ENCODE assay signal across 21 cellular contexts in genomic region chr14:24881496-24881895, GRCh38.
DNase-seq lines count a peak whose midpoint lies in the region; ATAC-seq, FAIRE-seq and TF ChIP-seq lines count a peak whose summit lies in the region.
"Had no signal": no experiment of that assay in that cellular context is flagged by ENCODE, and none has a peak within 500 bp of the region (broad histone marks: within the 10 kb centered on the region; RNA-seq: fewer than 3 reads in every experiment).

No MANE protein-coding gene starts in this region.

- H3K4me3 ChIP-seq in dorsolateral prefrontal cortex = no peak overlapping the region
- no peak overlapping the region for H3K4me3 ChIP-seq in right atrium auricular region
- no peak overlapping the region for H3K4me3 ChIP-seq in pancreas
- H3K4me3 ChIP-seq in left lung = no peak overlapping the region
- H3K4me3 ChIP-seq: PC-9, SJCRH30 had no signal

- DNase-seq in EH (ENCODE audit: low read depth) (peak; percentile 21), dorsolateral prefrontal cortex (no peak), right atrium auricular region (ENCODE audit: low spot score) (no peak), pancreas (no peak), DMS 273 treated with DMSO at 0.1 percent for 48 hours (lab: John Stamatoyannopoulos, UW) (no peak), left lung (no peak)
- DNase-seq in activated CD8-positive, alpha-beta memory T cell treated with anti-CD3 and anti-CD28 coated beads, Interleukin-2, amount 50 U/mL, for 48 hours = no peak
- DNase-seq: 8988T, GF-D8, H7, HFFc6, NCI-H1048, NCI-H1436 treated with DMSO at 0.1 percent for 48 hours, NCI-H2029, NCI-H345, NCI-H524 treated with DMSO at 0.1 percent for 48 hours, PC-9, SJCRH30 had no signal

- TF ChIP-seq CTCF in dorsolateral prefrontal cortex (IDR thresholded peaks at IDR 0.05 in 54 of 56, conservative IDR thresholded peaks at IDR 0.05 in 2 of 56; ENCODE audit: low read depth in 1 of 56, partially characterized antibody in 56 of 56) (no peak), right atrium auricular region (IDR thresholded peaks at IDR 0.05) (no peak), pancreas (IDR thresholded peaks at IDR 0.05) (no peak), left lung (IDR thresholded peaks at IDR 0.05) (no peak)

- FAIRE-seq in pancreas (lab: Jason Lieb, UNC) = no peak
- FAIRE-seq: GM19239 had no signal

- ATAC-seq in pancreas (peak in 3 of 4 donors; percentile 24 to 55 (median 39)), left lung (no peak), GM21737 (IDR thresholded peaks at IDR 0.05; ENCODE audit: unreplicated experiment) (no peak)

- H3K36me3 ChIP-seq in right atrium auricular region (no peaks in the 10 kb centered on the region), pancreas (no peaks in the 10 kb centered on the region), left lung (no peaks in the 10 kb centered on the region)
- H3K36me3 ChIP-seq: SJCRH30 had no signal

- intact Hi-C loops in dorsolateral prefrontal cortex (cut with DNase I) (no loop called here), pancreas (cut with DNase I) (no loop called here), left lung (cut with DNase I) (no loop called here)

- H3K4me1 ChIP-seq in right atrium auricular region (peaks cover 0 to 44% of the 10 kb centered on the region in 2 donors), pancreas (peaks cover 3 to 29% (median 20%) of the 10 kb centered on the region in 3 donors), left lung (peaks cover 0 to 8% of the 10 kb centered on the region in 2 donors)

- H3K9me3 ChIP-seq in right atrium auricular region = no peaks in the 10 kb centered on the region
- H3K9me3 ChIP-seq in pancreas = no peaks in the 10 kb centered on the region
- H3K9me3 ChIP-seq in left lung = no peaks in the 10 kb centered on the region
- H3K9me3 ChIP-seq: SJCRH30 had no signal

- WGBS in pancreas, 2 donors = 95 to 100% methylated on average over 2 of the region's 2 CpGs

- H3K27ac ChIP-seq in dorsolateral prefrontal cortex (peak overlapping the region in 31 of 59 donors; percentile 0 to 97 (median 64)), right atrium auricular region (peak overlapping the region; percentile 59 to 63), pancreas (no peak overlapping the region), left lung (no peak overlapping the region)
- H3K27ac ChIP-seq: PC-9, RWPE1, SJCRH30 had no signal

- H3K27me3 ChIP-seq in dorsolateral prefrontal cortex (no peaks in the 10 kb centered on the region), right atrium auricular region (no peaks in the 10 kb centered on the region), pancreas (no peaks in the 10 kb centered on the region), left lung (no peaks in the 10 kb centered on the region)

Comparison
In these comparisons a context has a peak if more than half of its experiments do, and no peak if none do; other contexts are left out.
1. H3K27ac ChIP-seq: peak in dorsolateral prefrontal cortex (31 of 59) and right atrium auricular region (2 of 2); none in pancreas (0 of 4) and left lung (0 of 2).
2. ATAC-seq: peak in pancreas (3 of 4); none in left lung (single experiment) and GM21737 (single experiment).